Comparison of ENCODE assay signal across 16 cellular contexts in the genomic region with DNA sequence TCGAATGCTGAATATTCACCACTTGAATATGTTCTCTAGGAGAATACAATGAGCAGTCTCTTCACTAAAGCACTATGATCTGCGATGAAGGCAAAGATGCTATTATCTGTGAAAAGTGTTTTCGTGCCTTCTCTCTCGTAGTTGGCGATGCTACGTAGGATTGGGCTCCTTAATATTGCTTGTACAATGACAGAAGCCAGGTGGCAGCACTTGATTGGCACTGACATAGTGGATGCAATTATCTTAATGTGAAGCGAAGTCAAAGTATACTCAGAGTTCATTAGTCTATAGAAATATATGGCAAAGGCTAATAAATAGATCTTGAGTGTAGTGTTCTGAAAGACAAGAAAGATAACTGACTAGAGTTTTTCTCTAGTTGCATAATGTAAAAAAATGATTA.
DNase-seq lines count a peak whose midpoint lies in the region; ATAC-seq and TF ChIP-seq lines count a peak whose summit lies in the region.
"Had no signal": no experiment of that assay in that cellular context is flagged by ENCODE, and none has a peak within 500 bp of the region (broad histone marks: within the 10 kb centered on the region; RNA-seq: fewer than 3 reads in every experiment).

No MANE protein-coding gene starts in this region.

- POLR2A ChIA-PET in PC-3 (lab: Charles Lee; ENCODE audit: unreplicated experiment), result no interaction called here

- no peak overlapping the region for H3K9ac ChIP-seq in PC-3 (ENCODE audit: low read length)

- H3K36me3 ChIP-seq in PC-3 (ENCODE audit: low read depth, low read length), result no peaks in the 10 kb centered on the region
- H3K36me3 ChIP-seq: thoracic aorta had no signal

- H3K4me3 ChIP-seq in GM12865 (ENCODE audit: low read depth, low read length) (no peak overlapping the region), PC-3 (ENCODE audit: low read length) (no peak overlapping the region)
- H3K4me3 ChIP-seq: skin epidermis, thoracic aorta had no signal

- H3K79me2 ChIP-seq in PC-3 (ENCODE audit: low read length), result no peaks in the 10 kb centered on the region

- no peaks in the 10 kb centered on the region for H3F3A ChIP-seq in PC-3 (ENCODE audit: low read length, unreplicated experiment)

- intact Hi-C loops in PC-3 (cut with micrococcal nuclease), result no loop called here

- peak; percentile 1 for DNase-seq in GM12865 (ENCODE audit: low read depth)
- peak; percentile 9 for DNase-seq in PC-3
- peak; percentile 27 for DNase-seq in iPS-NIHi7 (ENCODE audit: extremely low spot score)
- no peak for DNase-seq in HPDE6-E6E7 (ENCODE audit: extremely low spot score)
- DNase-seq in dedifferentiated amniotic fluid mesenchymal stem cell (ENCODE audit: extremely low spot score), result no peak
- DNase-seq: activated naive CD8-positive, alpha-beta T cell treated with anti-CD3 and anti-CD28 coated beads, Interleukin-2, amount 10 ng/mL, durations not matched to agents 7 days and 5 days; cortex of kidney; islet precursor cell; naive B cell; NCI-H2107; Right ventricle myocardium superior had no signal

- no peaks in the 10 kb centered on the region for H3K27me3 ChIP-seq in PC-3 (ENCODE audit: low read length)

- no peak overlapping the region for H2AFZ ChIP-seq in PC-3 (ENCODE audit: low read length)

- peak; percentile 47 for TF ChIP-seq CTCF in C4-2B (conservative IDR thresholded peaks at IDR 0.05)
- peak; percentile 21 for TF ChIP-seq CTCF in GM12865 (IDR thresholded peaks at IDR 0.05; ENCODE audit: insufficient read depth, low read depth, low read length, missing control alignments)
- TF ChIP-seq CTCF in PC-3 (conservative IDR thresholded peaks at IDR 0.05; ENCODE audit: low read depth, low read length), result peak; percentile 51

- CTCF ChIA-PET in PC-3 (lab: Charles Lee), result no interaction called here

- ATAC-seq in PC-3, result no peak
- no peak for ATAC-seq in HG03378 (IDR thresholded peaks at IDR 0.05; ENCODE audit: unreplicated experiment)
- no peak for ATAC-seq in GM21786 (IDR thresholded peaks at IDR 0.05; ENCODE audit: unreplicated experiment)

- no peak overlapping the region for H3K27ac ChIP-seq in C4-2B
- no peak overlapping the region for H3K27ac ChIP-seq in PC-3 (ENCODE audit: low read length)
- H3K27ac ChIP-seq: skin epidermis, thoracic aorta had no signal

- no peaks in the 10 kb centered on the region for H3K9me2 ChIP-seq in PC-3 (replicated peaks; ENCODE audit: low read length)

- no peaks in the 10 kb centered on the region for H4K20me1 ChIP-seq in PC-3 (ENCODE audit: low read length)

- H3K4me2 ChIP-seq in PC-3 (ENCODE audit: low read length), result no peak overlapping the region

- no peaks in the 10 kb centered on the region for H3K9me3 ChIP-seq in PC-3 (ENCODE audit: low read length)
- H3K9me3 ChIP-seq: thoracic aorta had no signal

- no TSS peak for BruUV-seq in PC-3 (replicated peaks; lab: Mats Ljungman, UMichigan)

- H3K4me1 ChIP-seq in PC-3 (ENCODE audit: insufficient read depth, low read length), result no peaks in the 10 kb centered on the region

Comparison
In these comparisons a context has a peak if more than half of its experiments do, and no peak if none do; other contexts are left out.
1. DNase-seq: peak in GM12865 (single experiment), PC-3 (single experiment) and iPS-NIHi7 (single experiment); none in HPDE6-E6E7 (single experiment) and dedifferentiated amniotic fluid mesenchymal stem cell (single experiment).
2. Peak in every context shown above with its lines, with median percentiles within 50 percentile points of each other: CTCF ChIP-seq.